ENCODE assay signal across 17 cellular contexts in the genomic region with DNA sequence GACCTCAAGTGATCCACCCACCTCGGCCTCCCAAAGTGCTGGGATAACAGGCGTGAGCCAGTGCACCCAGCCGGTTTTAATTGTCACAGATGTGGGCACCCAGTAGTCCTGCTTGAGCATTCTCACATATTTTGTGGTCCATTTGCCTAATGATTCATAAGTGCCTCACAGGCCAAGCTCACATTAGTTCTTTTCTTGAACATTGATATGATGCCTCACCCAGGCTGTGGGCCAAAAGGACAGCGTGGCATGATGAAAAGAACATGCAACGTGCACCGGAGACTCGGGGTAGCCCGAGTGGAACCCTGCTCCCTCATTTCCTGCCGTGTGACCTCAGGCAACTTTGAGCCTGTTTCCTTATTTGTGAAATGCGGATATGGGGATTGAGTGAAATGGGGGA.
DNase-seq lines count a peak whose midpoint lies in the region; ATAC-seq, FAIRE-seq and TF ChIP-seq lines count a peak whose summit lies in the region.
"Had no signal": no experiment of that assay in that cellular context is flagged by ENCODE, and none has a peak within 500 bp of the region (broad histone marks: within the 10 kb centered on the region; RNA-seq: fewer than 3 reads in every experiment).

No MANE protein-coding gene starts in this region.

- H3K9ac ChIP-seq in adipocyte (ENCODE audit: low read length): no peak overlapping the region

- H3K9me3 ChIP-seq in adipocyte (ENCODE audit: control insufficient read depth, low read length): no peaks in the 10 kb centered on the region
- H3K9me3 ChIP-seq in spleen: no peaks in the 10 kb centered on the region
- H3K9me3 ChIP-seq: SJCRH30 had no signal

- DNase-seq in H54 (ENCODE audit: insufficient read length, low spot score) (peak; percentile 51), adipocyte (ENCODE audit: low read depth) (peak; percentile 64), fibroblast of pulmonary artery (ENCODE audit: low read depth) (peak; percentile 53), spleen (peak; percentile 12), NCI-H2081 (lab: John Stamatoyannopoulos, UW) (no peak)
- DNase-seq: activated CD4-positive, CD25-positive, alpha-beta regulatory T cell; activated T-cell treated with anti-CD3 and anti-CD28 coated beads, Interleukin-2, amount 50 U/mL, for 1 hour; kidney; NCI-H1436; NCI-H82; SJCRH30 had no signal

- H3K4me1 ChIP-seq in adipocyte (ENCODE audit: control insufficient read depth, insufficient read depth, low read length) (peaks cover 34% of the 10 kb centered on the region), spleen (peaks cover 0 to 7% (median 0%) of the 10 kb centered on the region in 6 donors)

- ATAC-seq in HG02885 (IDR thresholded peaks at IDR 0.05; ENCODE audit: poor library complexity, unreplicated experiment) (no peak), HG03025 (IDR thresholded peaks at IDR 0.05; ENCODE audit: low FRiP score, unreplicated experiment) (no peak)
- ATAC-seq: naive thymus-derived CD8-positive, alpha-beta T cell; sciatic nerve had no signal

- intact Hi-C loops in spleen (cut with DNase I; ENCODE audit: low total_unique reads): no loop called here

- no peak overlapping the region for H3K27ac ChIP-seq in spleen
- H3K27ac ChIP-seq: SJCRH30 had no signal

- FAIRE-seq in H54 (lab: Jason Lieb, UNC): no peak
- FAIRE-seq: endothelial cell of umbilical vein, H1, kidney had no signal

- peak overlapping the region; percentile 25 for H3K4me3 ChIP-seq in adipocyte (ENCODE audit: low read length)
- no peak overlapping the region for H3K4me3 ChIP-seq in fibroblast of pulmonary artery (replicated peaks; ENCODE audit: low read depth, low read length)
- H3K4me3 ChIP-seq in spleen: no peak overlapping the region
- H3K4me3 ChIP-seq: SJCRH30 had no signal

- H3K27me3 ChIP-seq in adipocyte (replicated peaks; ENCODE audit: control insufficient read depth, insufficient read depth, low read length) (no peaks in the 10 kb centered on the region), spleen (replicated peaks in 1 of 7) (no peaks in the 10 kb centered on the region)
- H3K27me3 ChIP-seq: SJCRH30 had no signal

- H3K36me3 ChIP-seq in adipocyte (ENCODE audit: control insufficient read depth, insufficient read depth, low read length, severe bottlenecking) (no peaks in the 10 kb centered on the region), spleen (peaks cover 0 to 59% (median 4%) of the 10 kb centered on the region in 6 donors)
- H3K36me3 ChIP-seq: SJCRH30 had no signal

- no peak for TF ChIP-seq POLR2A in H54 (IDR thresholded peaks at IDR 0.05; ENCODE audit: low read depth, low read length)
- no peak for TF ChIP-seq POLR2A in spleen (IDR thresholded peaks at IDR 0.05)

- TF ChIP-seq CTCF in fibroblast of pulmonary artery (IDR thresholded peaks at IDR 0.05; ENCODE audit: low read length, missing control alignments) (no peak), spleen (IDR thresholded peaks at IDR 0.05 in 8 of 11, conservative IDR thresholded peaks at IDR 0.05 in 3 of 11) (no peak)

- 86 to 94% (median 93%) methylated on average over 10 of the region's 10 CpGs for WGBS in spleen, 5 donors

Comparison
In these comparisons a context has a peak if more than half of its experiments do, and no peak if none do; other contexts are left out.
1. DNase-seq: peak in H54 (single experiment), adipocyte (single experiment), fibroblast of pulmonary artery (single experiment) and spleen (single experiment); none in NCI-H2081 (0 of 2).